Comparison of ENCODE assay signal across 16 cellular contexts in genomic region chr10:34432589-34432988, GRCh38.
"Had no signal": no experiment of that assay in that cellular context is flagged by ENCODE, and none has a peak within 500 bp of the region (broad histone marks: within the 10 kb centered on the region; RNA-seq: fewer than 3 reads in every experiment).

No MANE protein-coding gene starts in this region.

- H3K4me3 Mint-ChIP-seq: activated naive CD8-positive, alpha-beta T cell treated with anti-CD3 and anti-CD28 coated beads, Interleukin-2, amount 50 U/mL, for 24 hours; endodermal cell; naive thymus-derived CD4-positive, alpha-beta T cell had no signal

- H3K4me1 Mint-ChIP-seq: activated naive CD8-positive, alpha-beta T cell treated with anti-CD3 and anti-CD28 coated beads, Interleukin-2, amount 50 U/mL, for 24 hours had no signal

- H3K4me3 ChIP-seq: cardiac muscle cell, dorsolateral prefrontal cortex, right atrium auricular region, skin epidermis had no signal

- H3K9me3 ChIP-seq: neutrophil, right atrium auricular region had no signal

- H3K27ac ChIP-seq: cardiac muscle cell, dorsolateral prefrontal cortex, neutrophil, skin epidermis had no signal

- H3K36me3 Mint-ChIP-seq: naive thymus-derived CD4-positive, alpha-beta T cell had no signal

- DNase-seq: activated naive CD4-positive, alpha-beta T cell; activated naive CD8-positive, alpha-beta T cell treated with anti-CD3 and anti-CD28 coated beads, Interleukin-2, amount 50 U/mL, for 24 hours; activated T-cell treated with anti-CD3 and anti-CD28 coated beads for 4 hours; aorta; dorsolateral prefrontal cortex; endodermal cell; hippocampal formation; naive thymus-derived CD4-positive, alpha-beta T cell; stimulated activated CD4-positive, alpha-beta T cell treated with anti-CD3 and anti-CD28 coated beads, Interleukin-4, amount 100 ng/mL, for 4 hours; stimulated activated CD8-positive, alpha-beta memory T cell treated with anti-CD3 and anti-CD28 coated beads, Interleukin-4, amount 100 ng/mL, for 48 hours; stimulated activated naive CD4-positive, alpha-beta T cell treated with Interleukin-2 at 50 U/mL for 16 hours; trophoblast cell had no signal

- H3K36me3 ChIP-seq: cardiac muscle cell, neutrophil, right atrium auricular region had no signal

- H3K9me3 Mint-ChIP-seq: activated naive CD8-positive, alpha-beta T cell treated with anti-CD3 and anti-CD28 coated beads, Interleukin-2, amount 50 U/mL, for 24 hours; endodermal cell had no signal

- H3K27me3 Mint-ChIP-seq: activated naive CD8-positive, alpha-beta T cell treated with anti-CD3 and anti-CD28 coated beads, Interleukin-2, amount 50 U/mL, for 24 hours had no signal

- H3K27me3 ChIP-seq: cardiac muscle cell, neutrophil, right atrium auricular region had no signal

- H3K27ac Mint-ChIP-seq: activated naive CD8-positive, alpha-beta T cell treated with anti-CD3 and anti-CD28 coated beads, Interleukin-2, amount 50 U/mL, for 24 hours; endodermal cell; naive thymus-derived CD4-positive, alpha-beta T cell had no signal
